8 cellular contexts compared by ENCODE assay signal in genomic region chr10:95601116-95601719, GRCh38. TPM values are rescaled to one million over a fixed set of nuclear protein-coding genes. Genes with fewer than 3 reads are reported as not detected.
DNase-seq lines count a peak whose midpoint lies in the region; ATAC-seq and TF ChIP-seq lines count a peak whose summit lies in the region.

No MANE protein-coding gene starts in this region.

- H3K36me3 Mint-ChIP-seq in activated CD4-positive, alpha-beta T cell treated with anti-CD3 and anti-CD28 coated beads, Interleukin-2, amount 10 ng/mL, durations not matched to agents 7 days and 5 days (ENCODE audit: low read depth): peaks cover 6% of the 10 kb centered on the region
- peaks cover 3% of the 10 kb centered on the region for H3K36me3 Mint-ChIP-seq in endodermal cell (ENCODE audit: low read depth)

- peaks cover 11% of the 10 kb centered on the region for H3K27me3 Mint-ChIP-seq in activated CD4-positive, alpha-beta T cell treated with anti-CD3 and anti-CD28 coated beads, Interleukin-2, amount 10 ng/mL, durations not matched to agents 7 days and 5 days
- no peaks in the 10 kb centered on the region for H3K27me3 Mint-ChIP-seq in endodermal cell (ENCODE audit: insufficient read depth)

- H3K27ac ChIP-seq in DND-41 (ENCODE audit: low read length) (no peak overlapping the region), endodermal cell (ENCODE audit: low read depth, low read length) (no peak overlapping the region)

- 20 to 22% methylated on average over 6 of the region's 6 CpGs for WGBS in endodermal cell (ENCODE audit: insufficient coverage in 1 of 2, insufficient read length in 1 of 2), 2 experiments

- ATAC-seq in DND-41 (ENCODE audit: insufficient read depth, low read depth) (peak; percentile 76), HG03342 (IDR thresholded peaks at IDR 0.05; ENCODE audit: unreplicated experiment) (peak; percentile 52), HG03521 (IDR thresholded peaks at IDR 0.05; ENCODE audit: unreplicated experiment) (no peak)

- H2AFZ ChIP-seq in DND-41 (ENCODE audit: low read depth, low read length): 0 out of 2 replicates have a peak overlapping the region, but pooled peaks have one; percentile 32

- H3K9me3 Mint-ChIP-seq in activated CD4-positive, alpha-beta T cell treated with anti-CD3 and anti-CD28 coated beads, Interleukin-2, amount 10 ng/mL, durations not matched to agents 7 days and 5 days: no peaks in the 10 kb centered on the region
- peaks cover 2% of the 10 kb centered on the region for H3K9me3 Mint-ChIP-seq in endodermal cell

- CTCF ChIA-PET in activated CD4-positive, alpha-beta T cell treated with anti-CD3 and anti-CD28 coated beads, Interleukin-2, amount 10 ng/mL, durations not matched to agents 7 days and 5 days (lab: Charles Lee): interaction anchor here (0.7 to 2.3 kb wide), 3 partner anchors 10 to 215 kb away, joined by 4 to 8 read pairs (median 5); no protein-coding TSS in a partner anchor

- H3K4me2 ChIP-seq in DND-41 (ENCODE audit: insufficient read depth, low read length): no peak overlapping the region

- no peaks in the 10 kb centered on the region for H3K4me1 ChIP-seq in DND-41 (ENCODE audit: insufficient read depth, low read length)
- H3K4me1 ChIP-seq in endodermal cell (ENCODE audit: control insufficient read depth, insufficient read depth, low read length): no peaks in the 10 kb centered on the region

- H3K9ac ChIP-seq in DND-41 (ENCODE audit: low read depth, low read length) (no peak overlapping the region), endodermal cell (ENCODE audit: extremely low read depth, low read length, poor library complexity, severe bottlenecking) (no peak overlapping the region)

- H3K4me3 ChIP-seq in DND-41 (ENCODE audit: low read depth in 1 of 2, low read length in 2 of 2) (no peak overlapping the region), endodermal cell (ENCODE audit: low read length) (no peak overlapping the region)

- DNase-seq in DND-41: peak; percentile 51
- DNase-seq in NCI-H524 treated with DMSO at 0.1 percent for 48 hours (lab: John Stamatoyannopoulos, UW): peak; percentile 18
- DNase-seq in activated CD4-positive, alpha-beta T cell treated with anti-CD3 and anti-CD28 coated beads, Interleukin-2, amount 10 ng/mL, durations not matched to agents 7 days and 5 days: peak; percentile 53
- DNase-seq in endodermal cell: peak; percentile 96
- DNase-seq in lung microvascular endothelial cell (ENCODE audit: low read depth in 2 of 2): peak; percentile 90 to 91
- DNase-seq in stimulated activated CD8-positive, alpha-beta memory T cell treated with anti-CD3 and anti-CD28 coated beads, Interleukin-12 subunit alpha, Interleukin-12 subunit beta, amount 100 ng/mL, for 24 hours (ENCODE audit: extremely low read depth): peak; percentile 1

- H3K36me3 ChIP-seq in DND-41 (ENCODE audit: insufficient read depth, low read length) (peaks cover 14% of the 10 kb centered on the region; the same call in 1 of the 2 replicates), endodermal cell (ENCODE audit: control insufficient read depth, insufficient read depth, low read length) (peaks cover 8% of the 10 kb centered on the region)

- POLR2A ChIA-PET in activated CD4-positive, alpha-beta T cell treated with anti-CD3 and anti-CD28 coated beads, Interleukin-2, amount 10 ng/mL, durations not matched to agents 7 days and 5 days (lab: Charles Lee): no interaction called here

- TF ChIP-seq CTCF in DND-41 (IDR thresholded peaks at IDR 0.05; ENCODE audit: borderline replicate concordance, extremely low read depth, low read length, poor library complexity, severe bottlenecking) (peak; percentile 81), endodermal cell (conservative IDR thresholded peaks at IDR 0.05) (peak; percentile 98)

- H3K27ac Mint-ChIP-seq in activated CD4-positive, alpha-beta T cell treated with anti-CD3 and anti-CD28 coated beads, Interleukin-2, amount 10 ng/mL, durations not matched to agents 7 days and 5 days: no peak overlapping the region
- H3K27ac Mint-ChIP-seq in endodermal cell: no peak overlapping the region

- no peaks in the 10 kb centered on the region for H3K79me2 ChIP-seq in DND-41 (ENCODE audit: insufficient read depth, low read length)

- H3K4me3 Mint-ChIP-seq in activated CD4-positive, alpha-beta T cell treated with anti-CD3 and anti-CD28 coated beads, Interleukin-2, amount 10 ng/mL, durations not matched to agents 7 days and 5 days: no peak overlapping the region
- H3K4me3 Mint-ChIP-seq in endodermal cell: no peak overlapping the region

- H3K4me1 Mint-ChIP-seq in activated CD4-positive, alpha-beta T cell treated with anti-CD3 and anti-CD28 coated beads, Interleukin-2, amount 10 ng/mL, durations not matched to agents 7 days and 5 days: no peaks in the 10 kb centered on the region
- peaks cover 6% of the 10 kb centered on the region for H3K4me1 Mint-ChIP-seq in endodermal cell

- no peaks in the 10 kb centered on the region for H3K27me3 ChIP-seq in DND-41 (ENCODE audit: insufficient read depth, low read length, poor library complexity)
- no peaks in the 10 kb centered on the region for H3K27me3 ChIP-seq in endodermal cell (ENCODE audit: control insufficient read depth, insufficient read depth, low read length, poor library complexity, severe bottlenecking)

- H3K9me3 ChIP-seq in DND-41 (ENCODE audit: insufficient read depth, low read length, severe bottlenecking): no peaks in the 10 kb centered on the region
- no peaks in the 10 kb centered on the region for H3K9me3 ChIP-seq in endodermal cell (ENCODE audit: control insufficient read depth, low read length)

- 0 out of 2 replicates have a peak, but pooled peaks cover 3% of the 10 kb centered on the region for H4K20me1 ChIP-seq in DND-41 (ENCODE audit: insufficient read depth, low read length)

RNA-seq across cellular contexts. Expression of gene SORBS1, which starts 40.0 kb away (rescaled TPM):
- under 1 TPM; 0.56 to 0.74 TPM for total RNA-seq in activated CD4-positive, alpha-beta T cell treated with anti-CD3 and anti-CD28 coated beads, Interleukin-2, amount 10 ng/mL, durations not matched to agents 7 days and 5 days
- total RNA-seq in endodermal cell (10 to 100 TPM; 16.7 to 17.9 TPM), lung microvascular endothelial cell (1.1 and 2.8 TPM in 2 replicates)
- polyA plus RNA-seq in endodermal cell (2013, experiment 1 of 2): 13.6 TPM
- polyA plus RNA-seq in endodermal cell (2013, experiment 2 of 2): 13.4 TPM

RNA-seq across cellular contexts. Expression of gene ALDH18A1, which starts 55.3 kb away (rescaled TPM):
- total RNA-seq in activated CD4-positive, alpha-beta T cell treated with anti-CD3 and anti-CD28 coated beads, Interleukin-2, amount 10 ng/mL, durations not matched to agents 7 days and 5 days: 10 to 100 TPM; 60.4 to 64.9 TPM
- total RNA-seq in endodermal cell (100 to 1,000 TPM in 1 of 2 donors, 10 to 100 TPM in 1; 81.0 to 130 TPM), lung microvascular endothelial cell (61.0 and 82.1 TPM in 2 replicates)
- 71.0 TPM for polyA plus RNA-seq in endodermal cell (2013, experiment 1 of 2)
- 66.7 TPM for polyA plus RNA-seq in endodermal cell (2013, experiment 2 of 2)

Comparison
In these comparisons a context has a peak if more than half of its experiments do, and no peak if none do; other contexts are left out.
1. DNase-seq: peak in every context shown above with its lines; median percentile 96 in endodermal cell; 90 in lung microvascular endothelial cell; 53 in activated CD4-positive, alpha-beta T cell treated with anti-CD3 and anti-CD28 coated beads, Interleukin-2, amount 10 ng/mL, durations not matched to agents 7 days and 5 days; 51 in DND-41; 18 in NCI-H524 treated with DMSO at 0.1 percent for 48 hours; 1 in stimulated activated CD8-positive, alpha-beta memory T cell treated with anti-CD3 and anti-CD28 coated beads, Interleukin-12 subunit alpha, Interleukin-12 subunit beta, amount 100 ng/mL, for 24 hours.